9 cellular contexts compared by ENCODE assay signal in genomic region chr5:136062563-136063274, GRCh38. TPM values are rescaled to one million over a fixed set of nuclear protein-coding genes. Genes with fewer than 3 reads are reported as not detected.
A peak's percentile ranks its signal among the peaks of the same experiment; 100 is the strongest.
DNase-seq lines count a peak whose midpoint lies in the region; ATAC-seq, FAIRE-seq and TF ChIP-seq lines count a peak whose summit lies in the region.
"Had no signal": no experiment of that assay in that cellular context is flagged by ENCODE, and none has a peak within 500 bp of the region (broad histone marks: within the 10 kb centered on the region; RNA-seq: fewer than 3 reads in every experiment).

No MANE protein-coding gene starts in this region.

- POLR2A ChIA-PET in H1 (lab: Charles Lee; ENCODE audit: partially characterized antibody) = no interaction called here

- no peak overlapping the region for H4K5ac ChIP-seq in H1 (ENCODE audit: insufficient read length, low read depth, low read length)

- peak; percentile 55 for ATAC-seq in HG03060 (IDR thresholded peaks at IDR 0.05; ENCODE audit: low read depth, unreplicated experiment)

- H3K36me3 ChIP-seq in H1 (ENCODE audit: control insufficient read depth in 2 of 4, insufficient read depth in 4 of 4, low read length in 3 of 4) = no peaks in the 10 kb centered on the region
- H3K36me3 ChIP-seq: neutrophil had no signal

- WGBS in H1 (ENCODE audit: extremely low coverage in 1 of 2, insufficient coverage in 1 of 2, insufficient read length in 1 of 2, insufficient replicate concordance in 2 of 2, low coverage in 1 of 2, low lambda C conversion rate in 2 of 2, missing lambda C conversion rate in 1 of 2), 2 experiments = 91% methylated on average over 5 of the region's 5 CpGs; no CpG with 5 or more reads in 1 of the 2 experiments

- H2BK12ac ChIP-seq in H1 (ENCODE audit: low read depth, low read length) = no peak overlapping the region

- H3K4ac ChIP-seq in H1 (replicated peaks; ENCODE audit: insufficient read length, low read depth, low read length) = no peak overlapping the region

- no peak overlapping the region for H3K14ac ChIP-seq in H1 (ENCODE audit: insufficient read length)

- no peak overlapping the region for H3K23ac ChIP-seq in H1 (ENCODE audit: insufficient read length)

- CTCF ChIA-PET in H1 (lab: Charles Lee; ENCODE audit: partially characterized antibody) = interaction anchor here (0.9 to 8.2 kb wide), 22 partner anchors 8 to 176 kb away, joined by 3 to 98 read pairs (median 5); partner anchors contain the start of gene TGFBI

- no peak overlapping the region for H2BK120ac ChIP-seq in H1 (replicated peaks; ENCODE audit: low read depth, low read length)

- no peak overlapping the region for H3K27ac ChIP-seq in H1 (ENCODE audit: low read depth, low read length)
- H3K27ac ChIP-seq: neutrophil had no signal

- H3K9me3 ChIP-seq in H1 (ENCODE audit: insufficient read depth in 2 of 2, low read depth in 1 of 2, low read length in 1 of 2) = no peaks in the 10 kb centered on the region
- H3K9me3 ChIP-seq: neutrophil had no signal

- peak; percentile 85 to 91 for TF ChIP-seq RAD21 in H1 (IDR thresholded peaks at IDR 0.05 in 1 of 2, conservative IDR thresholded peaks at IDR 0.05 in 1 of 2; ENCODE audit: low read depth in 2 of 2, low read length in 2 of 2)

- no peak overlapping the region for H2BK15ac ChIP-seq in H1 (ENCODE audit: low read length)

- TF ChIP-seq CTCF in GM13977 (IDR thresholded peaks at IDR 0.05; ENCODE audit: extremely low read depth, insufficient read depth, missing control alignments) (peak; percentile 38), H1 (IDR thresholded peaks at IDR 0.05; ENCODE audit: control extremely low read depth in 1 of 3, insufficient read depth in 1 of 3, low read depth in 1 of 3, low read length in 3 of 3) (peak in 2 of 3 experiments; percentile 63 to 76; a peak in 3 of 4 replicates)

- in situ Hi-C loops in GM13977 (cut with MboI; ENCODE audit: low pct_unique_long_range_greater_than_20kb, low sequenced_read_pairs, unreplicated experiment) = no loop called here

- H3K23me2 ChIP-seq in H1 (ENCODE audit: low read depth, low read length) = no peaks in the 10 kb centered on the region

- H3K56ac ChIP-seq in H1 (replicated peaks; ENCODE audit: insufficient read length, low read depth, low read length) = no peak overlapping the region

- H4K20me1 ChIP-seq in H1 (replicated peaks in 1 of 2; ENCODE audit: control insufficient read depth in 1 of 2, insufficient read depth in 2 of 2, low read length in 2 of 2) = no peaks in the 10 kb centered on the region

- H4K91ac ChIP-seq in H1 (replicated peaks; ENCODE audit: insufficient read length, low read length) = no peak overlapping the region

- no peak overlapping the region for H3K18ac ChIP-seq in H1 (ENCODE audit: extremely low read depth, low read length)

- H3K79me2 ChIP-seq in H1 (ENCODE audit: control insufficient read depth in 1 of 2, insufficient read depth in 2 of 2, low read length in 2 of 2) = no peaks in the 10 kb centered on the region

- H3K4me1 ChIP-seq in H1 (replicated peaks in 1 of 4; ENCODE audit: control insufficient read depth in 3 of 4, insufficient read depth in 4 of 4, low read length in 3 of 4) = peaks cover 0 to 2% (median 0%) of the 10 kb centered on the region in 4 experiments; a peak in 1 of 7 replicates

- no peak overlapping the region for H2AK5ac ChIP-seq in H1 (ENCODE audit: low read depth, low read length)

- H3K4me3 ChIP-seq in H1 (ENCODE audit: extremely low read depth in 1 of 4, insufficient read depth in 2 of 4, low read depth in 3 of 4, low read length in 4 of 4) = no peak overlapping the region

- TF ChIP-seq EP300 in H1 (IDR thresholded peaks at IDR 0.05; ENCODE audit: borderline replicate concordance in 1 of 2, low read depth in 2 of 2, low read length in 2 of 2) = no peak

- H3K9ac ChIP-seq in H1 (replicated peaks in 1 of 4; ENCODE audit: extremely low read depth in 1 of 4, low read depth in 3 of 4, low read length in 3 of 4) = no peak overlapping the region

- no peaks in the 10 kb centered on the region for H3K27me3 ChIP-seq in H1 (replicated peaks in 1 of 4; ENCODE audit: control insufficient read depth in 3 of 4, extremely low read depth in 1 of 4, insufficient read depth in 3 of 4, low read length in 3 of 4)

- no peak for FAIRE-seq in H1 (lab: Jason Lieb, UNC)

- no peak overlapping the region for H2BK20ac ChIP-seq in H1 (ENCODE audit: low read length)

- H2AFZ ChIP-seq in H1 (ENCODE audit: low read length) = no peak overlapping the region

- no peak for TF ChIP-seq POLR2A in H1 (IDR thresholded peaks at IDR 0.05; ENCODE audit: control extremely low read depth in 1 of 2, low read depth in 2 of 2, low read length in 2 of 2)

- H3K79me1 ChIP-seq in H1 (ENCODE audit: low read depth, low read length) = no peaks in the 10 kb centered on the region

- DNase-seq in CMK (ENCODE audit: low read depth) (peak; percentile 9), GM13977 (ENCODE audit: low spot score) (peak; percentile 40), NOMO-1 treated with DMSO at 0.1 percent for 48 hours (lab: John Stamatoyannopoulos, UW; ENCODE audit: unreplicated experiment) (peak; percentile 59), H1 (ENCODE audit: low read depth in 1 of 2, low spot score in 2 of 2) (no peak), pons (ENCODE audit: low spot score) (peak; percentile 40), GM19240 (ENCODE audit: insufficient read length, low spot score) (no peak)
- DNase-seq in activated CD4-positive, alpha-beta T cell treated with anti-CD3 and anti-CD28 coated beads for 1 hour = no peak

- H4K8ac ChIP-seq in H1 (ENCODE audit: extremely low read depth, insufficient read depth, low read length) = peak overlapping the region; percentile 41; the same call in 1 of the 2 replicates

- no peak overlapping the region for H2BK5ac ChIP-seq in H1 (ENCODE audit: low read depth, low read length)

- H3K4me2 ChIP-seq in H1 (ENCODE audit: insufficient read depth in 1 of 2, low read depth in 2 of 2, low read length in 2 of 2) = no peak overlapping the region

TF ChIP-seq in H1, 55 proteins besides CTCF, POLR2A, EP300 and RAD21 (continues in another document):
- TF ChIP-seq JUND (IDR thresholded peaks at IDR 0.05; ENCODE audit: low read length) = no peak
- no peak for TF ChIP-seq RFX5 (IDR thresholded peaks at IDR 0.05; ENCODE audit: borderline replicate concordance, low read depth, low read length)
- TF ChIP-seq SIN3A (conservative IDR thresholded peaks at IDR 0.05 in 1 of 2, IDR thresholded peaks at IDR 0.05 in 1 of 2; ENCODE audit: low read depth in 1 of 2, low read length in 2 of 2) = no peak
- TF ChIP-seq CBX8 (IDR thresholded peaks at IDR 0.05; ENCODE audit: borderline replicate concordance, low read depth, low read length) = no peak

RNA-seq across cellular contexts. Expression of gene TGFBI, which starts 33.9 kb away (rescaled TPM):
- 5.9 and 8.5 TPM in 2 replicates for total RNA-seq in H1 (2021; fragmentation: NEBNext Ultra II Directional; extraction: Animal tissue kit (Norgen Biotek cat#: 25700))
- polyA plus RNA-seq in H1 (2011; rRNA removed) = 6.0 and 6.2 TPM in 2 replicates
- polyA plus RNA-seq in H1 (2011; cell fraction: cytosol; rRNA removed) = 5.7 TPM
- polyA plus RNA-seq in H1 (2011; cell fraction: nucleus; rRNA removed) = 9.4 TPM
- polyA plus RNA-seq in H1 (2012, experiment 1 of 2) = 9.3 to 11.8 TPM (median 10.1 TPM) in 4 replicates
- polyA plus RNA-seq in H1 (2012, experiment 2 of 2) = 9.0 TPM
- 11.9 TPM for polyA plus RNA-seq in H1 (2013, experiment 1 of 2)
- polyA plus RNA-seq in H1 (2013, experiment 2 of 2) = 12.4 TPM
- polyA minus RNA-seq in H1 (2011; rRNA and poly(A)+ RNA removed) = 6.9 and 7.5 TPM in 2 replicates
- 4.8 TPM for polyA minus RNA-seq in H1 (2011; cell fraction: cytosol; rRNA and poly(A)+ RNA removed)
- polyA minus RNA-seq in H1 (2011; cell fraction: nucleus; rRNA and poly(A)+ RNA removed) = 7.5 TPM

Comparison
In these comparisons a context has a peak if more than half of its experiments do, and no peak if none do; other contexts are left out.
1. DNase-seq: peak in CMK (single experiment), GM13977 (single experiment), NOMO-1 treated with DMSO at 0.1 percent for 48 hours (single experiment) and pons (single experiment); none in H1 (0 of 2), GM19240 (single experiment) and activated CD4-positive, alpha-beta T cell treated with anti-CD3 and anti-CD28 coated beads for 1 hour (single experiment).